Comparison of ENCODE assay signal across 17 cellular contexts in genomic region chr12:119850330-119850729, GRCh38. TPM values are rescaled to one million over a fixed set of nuclear protein-coding genes. Genes with fewer than 3 reads are reported as not detected.
A peak's percentile ranks its signal among the peaks of the same experiment; 100 is the strongest.
DNase-seq lines count a peak whose midpoint lies in the region; ATAC-seq, FAIRE-seq and TF ChIP-seq lines count a peak whose summit lies in the region.
"Had no signal": no experiment of that assay in that cellular context is flagged by ENCODE, and none has a peak within 500 bp of the region (broad histone marks: within the 10 kb centered on the region; RNA-seq: fewer than 3 reads in every experiment).

No MANE protein-coding gene starts in this region.

- no peak overlapping the region for H3K9ac ChIP-seq in HepG2 (ENCODE audit: insufficient read depth, low read depth, low read length)

- intact Hi-C loops in HepG2 (cut with micrococcal nuclease; ENCODE audit: unreplicated experiment) (no loop called here), right lobe of liver (cut with DNase I) (no loop called here), OCI-LY7 (cut with micrococcal nuclease; ENCODE audit: unreplicated experiment) (no loop called here), left ventricle myocardium superior (cut with micrococcal nuclease) (no loop called here)

- no peaks in the 10 kb centered on the region for H3K27me3 Mint-ChIP-seq in HFFc6 (ENCODE audit: insufficient read depth)
- no peaks in the 10 kb centered on the region for H3K27me3 Mint-ChIP-seq in central memory CD8-positive, alpha-beta T cell
- H3K27me3 Mint-ChIP-seq: CD4-positive, alpha-beta memory T cell had no signal

- TF ChIP-seq POLR2A in HepG2 (IDR thresholded peaks at IDR 0.05; ENCODE audit: insufficient read depth in 1 of 2, low read depth in 2 of 2, low read length in 2 of 2) (no peak), right lobe of liver (IDR thresholded peaks at IDR 0.05) (no peak)

- no peak for ATAC-seq in HepG2
- ATAC-seq in right lobe of liver: no peak
- no peak for ATAC-seq in central memory CD8-positive, alpha-beta T cell (replicated peaks; ENCODE audit: extremely low read depth, poor library complexity, severe bottlenecking)
- ATAC-seq in activated naive CD4-positive, alpha-beta T cell treated with anti-CD3 and anti-CD28 coated beads, Interleukin-2, amount 50 U/mL, for 72 hours: no peak
- no peak for ATAC-seq in left ventricle myocardium superior
- ATAC-seq: GM12878 had no signal

- POLR2A ChIA-PET in HepG2 (lab: Yijun Ruan, JAX): no interaction called here
- POLR2A ChIA-PET in OCI-LY7 (lab: Charles Lee): interaction anchor here (0.6 to 0.7 kb wide), 2 partner anchors 22 to 175 kb away, joined by 3 to 8 read pairs; no protein-coding TSS in a partner anchor

- H3K36me3 ChIP-seq in HepG2 (replicated peaks in 1 of 2; ENCODE audit: control insufficient read depth in 1 of 2, insufficient read depth in 2 of 2, low read length in 2 of 2): peaks cover 4 to 37% of the 10 kb centered on the region in 2 experiments; a peak in 3 of 5 replicates
- H3K36me3 ChIP-seq in right lobe of liver: no peaks in the 10 kb centered on the region
- H3K36me3 ChIP-seq in OCI-LY7 (ENCODE audit: insufficient read depth, low read length): peaks cover 85% of the 10 kb centered on the region

- no peaks in the 10 kb centered on the region for H3K9me3 Mint-ChIP-seq in HFFc6
- no peaks in the 10 kb centered on the region for H3K9me3 Mint-ChIP-seq in central memory CD8-positive, alpha-beta T cell
- H3K9me3 Mint-ChIP-seq in activated naive CD4-positive, alpha-beta T cell treated with anti-CD3 and anti-CD28 coated beads, Interleukin-2, amount 50 U/mL, for 72 hours: no peaks in the 10 kb centered on the region
- H3K9me3 Mint-ChIP-seq: CD4-positive, alpha-beta memory T cell had no signal

- H3K79me2 ChIP-seq in HepG2 (ENCODE audit: insufficient read depth, low read length): no peaks in the 10 kb centered on the region
- 0 out of 2 replicates have a peak, but pooled peaks cover 4% of the 10 kb centered on the region for H3K79me2 ChIP-seq in OCI-LY7 (ENCODE audit: insufficient read depth, low read depth, low read length)

- H2AFZ ChIP-seq in HepG2 (ENCODE audit: low read length) (no peak overlapping the region), OCI-LY7 (ENCODE audit: low read length) (no peak overlapping the region)

- H3K4me3 Mint-ChIP-seq in HFFc6: no peak overlapping the region
- no peak overlapping the region for H3K4me3 Mint-ChIP-seq in central memory CD8-positive, alpha-beta T cell
- H3K4me3 Mint-ChIP-seq: CD4-positive, alpha-beta memory T cell had no signal

- TF ChIP-seq CTCF in HepG2 (CRISPR knock-in tag; IDR thresholded peaks at IDR 0.05): no peak
- TF ChIP-seq CTCF in right lobe of liver (IDR thresholded peaks at IDR 0.05): no peak
- TF ChIP-seq CTCF in HFFc6 (IDR thresholded peaks at IDR 0.05): no peak
- TF ChIP-seq CTCF in OCI-LY7 (conservative IDR thresholded peaks at IDR 0.05; ENCODE audit: low read length): no peak

- H3K4me1 ChIP-seq in HepG2 (ENCODE audit: insufficient read depth, low read length) (no peaks in the 10 kb centered on the region), right lobe of liver (no peaks in the 10 kb centered on the region), OCI-LY7 (ENCODE audit: insufficient read depth, low read length, poor library complexity, severe bottlenecking) (no peaks in the 10 kb centered on the region)
- H3K4me1 ChIP-seq: Caco-2, HAP-1 had no signal

- CTCF ChIA-PET in HepG2 (lab: Yijun Ruan, JAX; ENCODE audit: low intra/inter-chr PET ratio, low total read pairs): no interaction called here
- CTCF ChIA-PET in OCI-LY7 (lab: Charles Lee; ENCODE audit: unreplicated experiment): interaction anchor here (0.6 kb wide), 1 partner anchor 176 kb away, joined by 7 read pairs; no protein-coding TSS in a partner anchor

- no peak overlapping the region for H3K4me3 ChIP-seq in HepG2 (replicated peaks in 1 of 3; ENCODE audit: insufficient read depth in 1 of 3, low read depth in 2 of 3, low read length in 3 of 3)
- H3K4me3 ChIP-seq in right lobe of liver: no peak overlapping the region
- H3K4me3 ChIP-seq in OCI-LY7 (ENCODE audit: low read depth, low read length, poor library complexity, severe bottlenecking): no peak overlapping the region
- H3K4me3 ChIP-seq: GM12878, HAP-1 had no signal

- TF ChIP-seq RAD21 in HepG2 (CRISPR knock-in tag; IDR thresholded peaks at IDR 0.05): no peak

- H3K27ac Mint-ChIP-seq in HFFc6: 0 out of 2 replicates have a peak overlapping the region, but pooled peaks have one; percentile 2
- H3K27ac Mint-ChIP-seq in central memory CD8-positive, alpha-beta T cell (ENCODE audit: low read depth): peak overlapping the region; percentile 27
- H3K27ac Mint-ChIP-seq in activated naive CD4-positive, alpha-beta T cell treated with anti-CD3 and anti-CD28 coated beads, Interleukin-2, amount 50 U/mL, for 72 hours: no peak overlapping the region

- in situ Hi-C loops in HepG2 (cut with HindIII; ENCODE audit: extremely low pct_ligation_motif_present, low pct_unique_long_range_greater_than_20kb): no loop called here

- no peaks in the 10 kb centered on the region for H3K9me2 ChIP-seq in OCI-LY7 (ENCODE audit: insufficient read depth, low read length)

- TF ChIP-seq EP300 in HepG2 (IDR thresholded peaks at IDR 0.05; ENCODE audit: low read depth in 2 of 2, low read length in 2 of 2): no peak
- no peak for TF ChIP-seq EP300 in HepG2 (CRISPR knock-in tag; IDR thresholded peaks at IDR 0.05; ENCODE audit: borderline replicate concordance)

- H3K36me3 Mint-ChIP-seq in HFFc6 (ENCODE audit: low read depth): peaks cover 24% of the 10 kb centered on the region
- H3K36me3 Mint-ChIP-seq in central memory CD8-positive, alpha-beta T cell (ENCODE audit: insufficient read depth): peaks cover 2% of the 10 kb centered on the region
- peaks cover 0 to 29% of the 10 kb centered on the region in 2 donors for H3K36me3 Mint-ChIP-seq in activated naive CD4-positive, alpha-beta T cell treated with anti-CD3 and anti-CD28 coated beads, Interleukin-2, amount 50 U/mL, for 72 hours
- H3K36me3 Mint-ChIP-seq: CD4-positive, alpha-beta memory T cell had no signal

- H4K20me1 ChIP-seq in HepG2 (ENCODE audit: insufficient read depth, low read length) (no peaks in the 10 kb centered on the region), OCI-LY7 (ENCODE audit: insufficient read depth, low read length) (no peaks in the 10 kb centered on the region)

- BruUV-seq in HepG2 (replicated peaks; lab: Mats Ljungman, UMichigan) (no TSS peak), OCI-LY7 (replicated peaks; lab: Mats Ljungman, UMichigan) (no TSS peak)

- no peak overlapping the region for H3K4me2 ChIP-seq in HepG2 (ENCODE audit: low read depth, low read length)
- no peak overlapping the region for H3K4me2 ChIP-seq in OCI-LY7 (ENCODE audit: low read length)

- no peak for FAIRE-seq in HepG2 (lab: Jason Lieb, UNC)
- FAIRE-seq: G401.6, GM12878, H54 had no signal

- peaks cover 8% of the 10 kb centered on the region for H3K4me1 Mint-ChIP-seq in HFFc6 (ENCODE audit: low read depth)
- H3K4me1 Mint-ChIP-seq in central memory CD8-positive, alpha-beta T cell: no peaks in the 10 kb centered on the region

- DNase-seq in HepG2 (ENCODE audit: low spot score) (no peak), right lobe of liver (no peak), HFFc6 (no peak), OCI-LY7 (ENCODE audit: low spot score) (no peak), left ventricle myocardium superior (no peak)
- no peak for DNase-seq in central memory CD8-positive, alpha-beta T cell (ENCODE audit: low spot score in 2 of 2)
- DNase-seq in activated naive CD4-positive, alpha-beta T cell treated with anti-CD3 and anti-CD28 coated beads, Interleukin-2, amount 50 U/mL, for 72 hours (ENCODE audit: low spot score in 2 of 2): no peak
- DNase-seq: C1 segment of cervical spinal cord; Caco-2; CD4-positive, alpha-beta memory T cell; DMS153; DND-41; GOT3 had no signal

- H3K27ac ChIP-seq in HepG2 (ENCODE audit: extremely low read length, insufficient read depth, low read length): no peak overlapping the region
- H3K27ac ChIP-seq in right lobe of liver: no peak overlapping the region
- H3K27ac ChIP-seq in OCI-LY7 (ENCODE audit: low read depth, low read length, poor library complexity, severe bottlenecking): no peak overlapping the region

- H3K27me3 ChIP-seq in HepG2 (ENCODE audit: control insufficient read depth in 1 of 2, insufficient read depth in 2 of 2, low read length in 2 of 2): no peaks in the 10 kb centered on the region
- H3K27me3 ChIP-seq in right lobe of liver: no peaks in the 10 kb centered on the region

- 97% methylated on average over 1 of the region's 1 CpG for WGBS in HepG2 (ENCODE audit: low lambda C conversion rate)
- 71% methylated on average over 1 of the region's 1 CpG for WGBS in right lobe of liver (ENCODE audit: insufficient coverage, low coverage, low lambda C conversion rate, missing lambda C conversion rate)

- H3K9me3 ChIP-seq in HepG2 (ENCODE audit: low read length): no peaks in the 10 kb centered on the region
- H3K9me3 ChIP-seq in right lobe of liver: no peaks in the 10 kb centered on the region
- H3K9me3 ChIP-seq in OCI-LY7 (ENCODE audit: low read length): no peaks in the 10 kb centered on the region
- H3K9me3 ChIP-seq: Caco-2, HAP-1 had no signal

RNA-seq across cellular contexts. Expression of gene CIT, which starts 26.8 kb away (rescaled TPM):
- 11.7 and 14.7 TPM in 2 replicates for total RNA-seq in HepG2 (2016; rRNA removed; fragmentation: Illumina TruSeq; extraction: Trizol)
- 4.8 and 5.0 TPM in 2 replicates for total RNA-seq in HepG2 (2016; cell fraction: cytosol; rRNA removed; fragmentation: Illumina TruSeq; extraction: Trizol; ENCODE audit: low read depth)
- 12.5 and 13.8 TPM in 2 replicates for total RNA-seq in HepG2 (2016; cell fraction: insoluble cytoplasmic fraction; rRNA removed; fragmentation: Illumina TruSeq; extraction: Trizol)
- 4.1 and 4.8 TPM in 2 replicates for total RNA-seq in HepG2 (2016; cell fraction: membrane; rRNA removed; fragmentation: Illumina TruSeq; extraction: Trizol)
- total RNA-seq in HepG2 (2016; cell fraction: nucleus; rRNA removed; fragmentation: Illumina TruSeq; extraction: Trizol): 29.4 and 31.6 TPM in 2 replicates
- 6.0 and 7.7 TPM in 2 replicates for polyA plus RNA-seq in HepG2 (2011; rRNA removed)
- polyA plus RNA-seq in HepG2 (2011; cell fraction: cytosol; rRNA removed): 3.3 and 4.0 TPM in 2 replicates
- 13.8 and 26.7 TPM in 2 replicates for polyA plus RNA-seq in HepG2 (2011; cell fraction: nucleus; rRNA removed)
- polyA plus RNA-seq in HepG2 (2012): 4.3 and 6.6 TPM in 2 replicates
- polyA plus RNA-seq in HepG2 (2016; cell fraction: cytosol; fragmentation: Illumina TruSeq; extraction: Trizol; ENCODE audit: low read depth): 0.41 and 0.62 TPM in 2 replicates
- 5.1 and 7.3 TPM in 2 replicates for polyA plus RNA-seq in HepG2 (2016; cell fraction: insoluble cytoplasmic fraction; fragmentation: Illumina TruSeq; extraction: Trizol; ENCODE audit: low read depth)
- polyA plus RNA-seq in HepG2 (2016; cell fraction: membrane; fragmentation: Illumina TruSeq; extraction: Trizol; ENCODE audit: low read depth): 1.2 and 1.6 TPM in 2 replicates
- polyA plus RNA-seq in HepG2 (2016; cell fraction: nucleus; fragmentation: Illumina TruSeq; extraction: Trizol; ENCODE audit: insufficient read depth, low read depth): 29.8 and 32.0 TPM in 2 replicates
- 19.2 and 66.1 TPM in 2 replicates for polyA minus RNA-seq in HepG2 (2011; rRNA and poly(A)+ RNA removed; ENCODE audit: low replicate concordance)
- polyA minus RNA-seq in HepG2 (2011; cell fraction: cytosol; rRNA and poly(A)+ RNA removed): 7.4 and 13.7 TPM in 2 replicates
- 26.0 and 27.2 TPM in 2 replicates for polyA minus RNA-seq in HepG2 (2011; cell fraction: nucleus; rRNA and poly(A)+ RNA removed)
- total RNA-seq in right lobe of liver: 10 to 100 TPM in 1 of 6 experiments, 1 to 10 TPM in 5; 1.8 to 12.8 (median 3.3) TPM
- total RNA-seq in HFFc6 (2021; fragmentation: NEBNext Ultra II Directional; extraction: Animal tissue kit (Norgen Biotek cat#: 25700)): 10 to 100 TPM; 23.1 to 55.5 (median 48.3) TPM
- total RNA-seq in OCI-LY7 (2014; rRNA removed; shearing (Covaris generic)): 33.4 and 74.4 TPM in 2 replicates
- total RNA-seq in OCI-LY7 (2022): 90.1 and 117 TPM in 2 replicates
- total RNA-seq in activated naive CD4-positive, alpha-beta T cell treated with anti-CD3 and anti-CD28 coated beads, Interleukin-2, amount 50 U/mL, for 72 hours: 100 to 1,000 TPM in 1 of 2 donors, 10 to 100 TPM in 1; 83.4 to 147 TPM
- 0.87 TPM for total RNA-seq in left ventricle myocardium superior

Comparison
In these comparisons a context has a peak if more than half of its experiments do, and no peak if none do; other contexts are left out.
1. H3K27ac Mint-ChIP-seq: peak in HFFc6 (single experiment) and central memory CD8-positive, alpha-beta T cell (single experiment); none in activated naive CD4-positive, alpha-beta T cell treated with anti-CD3 and anti-CD28 coated beads, Interleukin-2, amount 50 U/mL, for 72 hours (0 of 2).